11 cellular contexts compared by ENCODE assay signal in the genomic region with DNA sequence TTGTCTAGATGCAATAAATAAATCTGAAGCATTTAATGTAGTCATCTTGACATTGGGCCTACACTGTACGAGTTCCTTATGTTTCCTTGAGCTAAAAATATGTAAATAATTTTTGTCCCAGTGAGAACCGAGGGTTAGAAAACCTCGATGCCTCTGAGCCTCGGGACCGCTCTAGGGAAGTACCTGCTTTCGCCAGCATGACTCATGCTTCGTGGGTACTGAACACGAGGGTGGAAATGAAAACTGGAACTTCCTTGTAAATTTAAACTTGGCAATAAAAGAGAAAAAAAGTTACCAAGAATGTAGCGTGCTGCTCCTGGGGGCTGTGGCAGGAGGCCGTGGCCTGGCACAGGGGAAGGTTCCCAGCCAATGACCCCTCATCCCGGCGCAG.
DNase-seq lines count a peak whose midpoint lies in the region; ATAC-seq and TF ChIP-seq lines count a peak whose summit lies in the region.
"Had no signal": no experiment of that assay in that cellular context is flagged by ENCODE, and none has a peak within 500 bp of the region (broad histone marks: within the 10 kb centered on the region; RNA-seq: fewer than 3 reads in every experiment).

No MANE protein-coding gene starts in this region.

- no peaks in the 10 kb centered on the region for H3K27me3 ChIP-seq in uterus
- H3K27me3 ChIP-seq: adrenal gland had no signal

- no peaks in the 10 kb centered on the region for H3K4me1 ChIP-seq in uterus
- H3K4me1 ChIP-seq: adrenal gland had no signal

- no peak for TF ChIP-seq CTCF in uterus (IDR thresholded peaks at IDR 0.05)

- no peaks in the 10 kb centered on the region for H3K9me3 Mint-ChIP-seq in T-helper 2 cell treated with Interferon-gamma antibody and Interleukin-4, amounts not matched to agents 5 μg/mL and 100 μg/mL, for 36 hours
- H3K9me3 Mint-ChIP-seq in stimulated activated naive CD8-positive, alpha-beta T cell treated with anti-CD3 and anti-CD28 coated beads, Interleukin-15, amount 100 ng/mL, for 72 hours = no peaks in the 10 kb centered on the region
- H3K9me3 Mint-ChIP-seq: mesothelial cell of epicardium had no signal

- ATAC-seq in stimulated activated naive CD8-positive, alpha-beta T cell treated with anti-CD3 and anti-CD28 coated beads, Interleukin-15, amount 100 ng/mL, for 72 hours = peak; percentile 51
- no peak for ATAC-seq in GM18517 (IDR thresholded peaks at IDR 0.05; ENCODE audit: unreplicated experiment)

- no peaks in the 10 kb centered on the region for H3K36me3 ChIP-seq in uterus

- H3K4me3 Mint-ChIP-seq in T-helper 2 cell treated with Interferon-gamma antibody and Interleukin-4, amounts not matched to agents 5 μg/mL and 100 μg/mL, for 36 hours = peak overlapping the region; percentile 21
- peak overlapping the region; percentile 41 to 49 for H3K4me3 Mint-ChIP-seq in stimulated activated naive CD8-positive, alpha-beta T cell treated with anti-CD3 and anti-CD28 coated beads, Interleukin-15, amount 100 ng/mL, for 72 hours
- H3K4me3 Mint-ChIP-seq: mesothelial cell of epicardium had no signal

- H3K4me3 ChIP-seq in uterus = no peak overlapping the region
- H3K4me3 ChIP-seq: adrenal gland had no signal

- peaks cover 20% of the 10 kb centered on the region for H3K36me3 Mint-ChIP-seq in T-helper 2 cell treated with Interferon-gamma antibody and Interleukin-4, amounts not matched to agents 5 μg/mL and 100 μg/mL, for 36 hours (ENCODE audit: low read depth)

- intact Hi-C loops in uterus (cut with DNase I; ENCODE audit: low total_unique reads) = no loop called here

- peaks cover 39% of the 10 kb centered on the region for H3K4me1 Mint-ChIP-seq in T-helper 2 cell treated with Interferon-gamma antibody and Interleukin-4, amounts not matched to agents 5 μg/mL and 100 μg/mL, for 36 hours (ENCODE audit: low read depth)
- H3K4me1 Mint-ChIP-seq in stimulated activated naive CD8-positive, alpha-beta T cell treated with anti-CD3 and anti-CD28 coated beads, Interleukin-15, amount 100 ng/mL, for 72 hours = peaks cover 69% of the 10 kb centered on the region

- H3K27ac ChIP-seq in uterus = no peak overlapping the region

- H3K27ac Mint-ChIP-seq in T-helper 2 cell treated with Interferon-gamma antibody and Interleukin-4, amounts not matched to agents 5 μg/mL and 100 μg/mL, for 36 hours = peak overlapping the region; percentile 84
- peak overlapping the region; percentile 67 to 88 for H3K27ac Mint-ChIP-seq in stimulated activated naive CD8-positive, alpha-beta T cell treated with anti-CD3 and anti-CD28 coated beads, Interleukin-15, amount 100 ng/mL, for 72 hours

- DNase-seq in activated CD4-positive, alpha-beta T cell treated with anti-CD3 and anti-CD28 coated beads for 24 hours (ENCODE audit: low read depth in 2 of 2) = peak; percentile 12 to 35
- no peak for DNase-seq in activated CD4-positive, alpha-beta T cell treated with anti-CD3 and anti-CD28 coated beads for 1 hour
- DNase-seq in T-helper 2 cell treated with Interferon-gamma antibody and Interleukin-4, amounts not matched to agents 5 μg/mL and 100 μg/mL, for 36 hours (ENCODE audit: low spot score) = peak; percentile 49
- peak; percentile 51 for DNase-seq in germinal center (ENCODE audit: low spot score)
- DNase-seq in stimulated activated naive CD8-positive, alpha-beta T cell treated with anti-CD3 and anti-CD28 coated beads, Interleukin-15, amount 100 ng/mL, for 72 hours = no peak
- DNase-seq in uterus = no peak
- no peak for DNase-seq in middle frontal gyrus (ENCODE audit: extremely low spot score, low spot score)
- DNase-seq: Karpas-422 had no signal

- no peaks in the 10 kb centered on the region for H3K27me3 Mint-ChIP-seq in T-helper 2 cell treated with Interferon-gamma antibody and Interleukin-4, amounts not matched to agents 5 μg/mL and 100 μg/mL, for 36 hours (ENCODE audit: low read depth)
- no peaks in the 10 kb centered on the region for H3K27me3 Mint-ChIP-seq in stimulated activated naive CD8-positive, alpha-beta T cell treated with anti-CD3 and anti-CD28 coated beads, Interleukin-15, amount 100 ng/mL, for 72 hours

- no peak for TF ChIP-seq POLR2A in uterus (IDR thresholded peaks at IDR 0.05)

- no peaks in the 10 kb centered on the region for H3K9me3 ChIP-seq in uterus
- H3K9me3 ChIP-seq: adrenal gland had no signal

Comparison
In these comparisons a context has a peak if more than half of its experiments do, and no peak if none do; other contexts are left out.
1. DNase-seq: peak in activated CD4-positive, alpha-beta T cell treated with anti-CD3 and anti-CD28 coated beads for 24 hours (2 of 2), T-helper 2 cell treated with Interferon-gamma antibody and Interleukin-4, amounts not matched to agents 5 μg/mL and 100 μg/mL, for 36 hours (single experiment) and germinal center (single experiment); none in activated CD4-positive, alpha-beta T cell treated with anti-CD3 and anti-CD28 coated beads for 1 hour (single experiment), stimulated activated naive CD8-positive, alpha-beta T cell treated with anti-CD3 and anti-CD28 coated beads, Interleukin-15, amount 100 ng/mL, for 72 hours (0 of 2), uterus (0 of 2) and middle frontal gyrus (single experiment).